In genomic region chr14:89445252-89445973, GRCh38 we compare ENCODE assay signal across 8 cellular contexts. TPM values are rescaled to one million over a fixed set of nuclear protein-coding genes. Genes with fewer than 3 reads are reported as not detected.
DNase-seq lines count a peak whose midpoint lies in the region; ATAC-seq and TF ChIP-seq lines count a peak whose summit lies in the region.

No MANE protein-coding gene starts in this region.

- peak; percentile 45 for ATAC-seq in HG03045 (IDR thresholded peaks at IDR 0.05; ENCODE audit: unreplicated experiment)
- ATAC-seq in activated CD8-positive, alpha-beta T cell treated with anti-CD3 and anti-CD28 coated beads for 36 hours = peak; percentile 81
- peak; percentile 85 to 91 for ATAC-seq in natural killer cell treated with Interleukin-12 subunit alpha and Interleukin-12 subunit beta and Interleukin-15 and Interleukin-18, amount 100 ng/mL, for 72 hours

- CTCF ChIA-PET in activated CD8-positive, alpha-beta T cell treated with anti-CD3 and anti-CD28 coated beads for 36 hours (lab: Charles Lee) = no interaction called here

- DNase-seq in ELR (ENCODE audit: low read depth) (peak; percentile 18), ecto neural progenitor cell (ENCODE audit: low spot score) (no peak), NCI-H1105 treated with DMSO at 0.1 percent for 48 hours (lab: John Stamatoyannopoulos, UW) (no peak), HCEC 1CT (no peak), activated gamma-delta T cell (lab: John Stamatoyannopoulos, UW) (no peak)
- peak; percentile 76 for DNase-seq in activated CD8-positive, alpha-beta T cell treated with anti-CD3 and anti-CD28 coated beads for 36 hours
- peak; percentile 74 for DNase-seq in natural killer cell treated with Interleukin-12 subunit alpha and Interleukin-12 subunit beta and Interleukin-15 and Interleukin-18, amount 100 ng/mL, for 72 hours (ENCODE audit: low spot score)

- peak overlapping the region; percentile 94 for H3K27ac Mint-ChIP-seq in activated CD8-positive, alpha-beta T cell treated with anti-CD3 and anti-CD28 coated beads for 36 hours
- H3K27ac Mint-ChIP-seq in natural killer cell treated with Interleukin-12 subunit alpha and Interleukin-12 subunit beta and Interleukin-15 and Interleukin-18, amount 100 ng/mL, for 72 hours = peak overlapping the region; percentile 81 to 94

- intact Hi-C loops in activated CD8-positive, alpha-beta T cell treated with anti-CD3 and anti-CD28 coated beads for 36 hours (cut with micrococcal nuclease) = no loop called here

- H3K9me3 Mint-ChIP-seq in activated CD8-positive, alpha-beta T cell treated with anti-CD3 and anti-CD28 coated beads for 36 hours = peaks cover 4% of the 10 kb centered on the region
- no peaks in the 10 kb centered on the region for H3K9me3 Mint-ChIP-seq in natural killer cell treated with Interleukin-12 subunit alpha and Interleukin-12 subunit beta and Interleukin-15 and Interleukin-18, amount 100 ng/mL, for 72 hours

- no peak for TF ChIP-seq CTCF in activated CD8-positive, alpha-beta T cell treated with anti-CD3 and anti-CD28 coated beads for 36 hours (IDR thresholded peaks at IDR 0.05)

- POLR2A ChIA-PET in activated CD8-positive, alpha-beta T cell treated with anti-CD3 and anti-CD28 coated beads for 36 hours (lab: Charles Lee) = interaction anchor here (1.9 to 2.9 kb wide), 2 partner anchors 10 to 15 kb away, joined by 6 to 9 read pairs; no protein-coding TSS in a partner anchor

- H3K27me3 Mint-ChIP-seq in activated CD8-positive, alpha-beta T cell treated with anti-CD3 and anti-CD28 coated beads for 36 hours = no peaks in the 10 kb centered on the region
- H3K27me3 Mint-ChIP-seq in natural killer cell treated with Interleukin-12 subunit alpha and Interleukin-12 subunit beta and Interleukin-15 and Interleukin-18, amount 100 ng/mL, for 72 hours = no peaks in the 10 kb centered on the region

- peaks cover 77% of the 10 kb centered on the region for H3K4me1 Mint-ChIP-seq in activated CD8-positive, alpha-beta T cell treated with anti-CD3 and anti-CD28 coated beads for 36 hours (ENCODE audit: low read depth)
- H3K4me1 Mint-ChIP-seq in natural killer cell treated with Interleukin-12 subunit alpha and Interleukin-12 subunit beta and Interleukin-15 and Interleukin-18, amount 100 ng/mL, for 72 hours (ENCODE audit: low read depth in 2 of 2) = peaks cover 45% of the 10 kb centered on the region in 2 donors

- peaks cover 31% of the 10 kb centered on the region for H3K36me3 Mint-ChIP-seq in activated CD8-positive, alpha-beta T cell treated with anti-CD3 and anti-CD28 coated beads for 36 hours (ENCODE audit: low read depth)
- H3K36me3 Mint-ChIP-seq in natural killer cell treated with Interleukin-12 subunit alpha and Interleukin-12 subunit beta and Interleukin-15 and Interleukin-18, amount 100 ng/mL, for 72 hours = no peaks in the 10 kb centered on the region

- peak overlapping the region; percentile 32 for H3K4me3 Mint-ChIP-seq in activated CD8-positive, alpha-beta T cell treated with anti-CD3 and anti-CD28 coated beads for 36 hours
- H3K4me3 Mint-ChIP-seq in natural killer cell treated with Interleukin-12 subunit alpha and Interleukin-12 subunit beta and Interleukin-15 and Interleukin-18, amount 100 ng/mL, for 72 hours = peak overlapping the region; percentile 45

RNA-seq across cellular contexts. Expression of gene FOXN3, which starts 28.4 kb away (rescaled TPM):
- 10 to 100 TPM; 83.4 to 85.0 TPM for total RNA-seq in activated CD8-positive, alpha-beta T cell treated with anti-CD3 and anti-CD28 coated beads for 36 hours
- 100 to 1,000 TPM; 127 to 133 TPM for total RNA-seq in natural killer cell treated with Interleukin-12 subunit alpha and Interleukin-12 subunit beta and Interleukin-15 and Interleukin-18, amount 100 ng/mL, for 72 hours

Comparison
In these comparisons a context has a peak if more than half of its experiments do, and no peak if none do; other contexts are left out.
1. DNase-seq: peak in ELR (single experiment), activated CD8-positive, alpha-beta T cell treated with anti-CD3 and anti-CD28 coated beads for 36 hours (single experiment) and natural killer cell treated with Interleukin-12 subunit alpha and Interleukin-12 subunit beta and Interleukin-15 and Interleukin-18, amount 100 ng/mL, for 72 hours (single experiment); none in ecto neural progenitor cell (single experiment), NCI-H1105 treated with DMSO at 0.1 percent for 48 hours (single experiment), HCEC 1CT (single experiment) and activated gamma-delta T cell (single experiment).
2. Peak in every context shown above with its lines, with median percentiles within 50 percentile points of each other: ATAC-seq.